8 cellular contexts compared by ENCODE assay signal in the genomic region with DNA sequence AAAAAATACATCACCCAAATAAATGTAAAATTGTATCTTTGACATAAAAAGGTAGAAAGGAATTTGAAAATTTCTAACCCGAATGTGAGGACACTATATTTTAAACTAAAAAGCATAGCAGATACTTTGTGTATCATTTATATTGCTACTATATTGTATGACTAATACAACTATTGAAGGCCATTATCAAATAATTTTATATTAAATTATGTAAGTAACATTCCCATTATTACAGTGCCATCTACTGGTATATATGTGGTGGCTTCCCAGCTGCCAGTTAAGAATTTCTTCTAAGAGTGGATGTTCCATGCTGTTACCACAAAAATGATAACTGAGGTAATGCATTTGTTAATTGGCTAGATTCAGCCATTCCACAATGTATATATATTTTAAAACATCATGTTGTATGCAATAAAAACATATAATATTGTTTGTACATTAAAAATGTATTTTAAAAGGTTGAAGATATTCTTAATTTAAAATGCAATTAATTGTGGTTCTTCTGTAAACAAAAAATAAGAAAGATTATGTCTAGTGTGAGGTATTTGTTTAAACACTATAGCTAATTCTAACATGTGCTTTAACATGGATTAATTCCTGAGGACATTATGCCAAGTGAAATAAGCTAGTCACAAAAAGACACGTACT.
A peak's percentile ranks its signal among the peaks of the same experiment; 100 is the strongest.
DNase-seq lines count a peak whose midpoint lies in the region; ATAC-seq and TF ChIP-seq lines count a peak whose summit lies in the region.

No MANE protein-coding gene starts in this region.

- no peaks in the 10 kb centered on the region for H3K36me3 ChIP-seq in lower lobe of right lung

- no peaks in the 10 kb centered on the region for H3K27me3 ChIP-seq in lower lobe of right lung (ENCODE audit: low read depth)

- H3K9me3 Mint-ChIP-seq in MCF 10A (ENCODE audit: unreplicated experiment): no peaks in the 10 kb centered on the region

- TF ChIP-seq CTCF in NB4 (IDR thresholded peaks at IDR 0.05; ENCODE audit: low read depth, low read length) (peak; percentile 45), MCF 10A (IDR thresholded peaks at IDR 0.05; ENCODE audit: unreplicated experiment) (peak; percentile 60), lower lobe of right lung (IDR thresholded peaks at IDR 0.05) (peak; percentile 75)

- H3K4me3 ChIP-seq in NB4 (ENCODE audit: low read depth, low read length) (no peak overlapping the region), lower lobe of right lung (no peak overlapping the region)

- no peak for TF ChIP-seq POLR2A in NB4 (IDR thresholded peaks at IDR 0.05; ENCODE audit: extremely low read depth, insufficient read length)

- ATAC-seq in lower lobe of right lung (peak; percentile 63 to 73), GM21515 (IDR thresholded peaks at IDR 0.05; ENCODE audit: unreplicated experiment) (no peak), HG03469 (IDR thresholded peaks at IDR 0.05; ENCODE audit: unreplicated experiment) (no peak), HG02623 (IDR thresholded peaks at IDR 0.05; ENCODE audit: unreplicated experiment) (no peak)

- BruUV-seq in MCF 10A (replicated peaks; lab: Mats Ljungman, UMichigan): no TSS peak

- no peaks in the 10 kb centered on the region for H3K36me3 Mint-ChIP-seq in MCF 10A (ENCODE audit: insufficient read depth, unreplicated experiment)

- DNase-seq in EL (peak; percentile 48), NB4 (ENCODE audit: low read depth) (peak; percentile 27), MCF 10A (ENCODE audit: unreplicated experiment) (peak; percentile 47), lower lobe of right lung (no peak), activated gamma-delta T cell (lab: John Stamatoyannopoulos, UW) (no peak)

- POLR2A ChIA-PET in MCF 10A (lab: Yijun Ruan, JAX): interaction anchor here (0.5 to 2.1 kb wide), 3 partner anchors 151 to 1353 kb away, joined by 3 to 8 read pairs (median 3); a partner anchor contains a TSS

- no peaks in the 10 kb centered on the region for H3K27me3 Mint-ChIP-seq in MCF 10A (ENCODE audit: insufficient read depth, unreplicated experiment)

- no peaks in the 10 kb centered on the region for H3K9me3 ChIP-seq in lower lobe of right lung

- H3K27ac ChIP-seq in lower lobe of right lung: no peak overlapping the region

- no peak overlapping the region for H3K27ac Mint-ChIP-seq in MCF 10A (ENCODE audit: low read depth, unreplicated experiment)

- H3K4me1 ChIP-seq in lower lobe of right lung: no peaks in the 10 kb centered on the region

- CTCF ChIA-PET in MCF 10A (lab: Yijun Ruan, JAX): interaction anchor here (0.6 to 5.3 kb wide), 29 partner anchors 8 to 714 kb away, joined by 3 to 21 read pairs (median 3); a partner anchor contains a TSS

- no peak overlapping the region for H3K4me3 Mint-ChIP-seq in MCF 10A (ENCODE audit: unreplicated experiment)

- H3K4me1 Mint-ChIP-seq in MCF 10A (ENCODE audit: insufficient read depth, unreplicated experiment): no peaks in the 10 kb centered on the region

- intact Hi-C loops in MCF 10A (cut with micrococcal nuclease) (loop anchor here (1.0 to 2.0 kb wide), 4 partner anchors 152 to 556 kb away; a partner anchor contains a TSS), lower lobe of right lung (cut with DNase I) (no loop called here)

Comparison
In these comparisons a context has a peak if more than half of its experiments do, and no peak if none do; other contexts are left out.
1. DNase-seq: peak in EL (single experiment), NB4 (single experiment) and MCF 10A (single experiment); none in lower lobe of right lung (single experiment) and activated gamma-delta T cell (single experiment).
2. ATAC-seq: peak in lower lobe of right lung (2 of 2); none in GM21515 (single experiment), HG03469 (single experiment) and HG02623 (single experiment).
3. Peak in every context shown above with its lines, with median percentiles within 50 percentile points of each other: CTCF ChIP-seq.